ENCODE assay signal across 9 cellular contexts in the genomic region with DNA sequence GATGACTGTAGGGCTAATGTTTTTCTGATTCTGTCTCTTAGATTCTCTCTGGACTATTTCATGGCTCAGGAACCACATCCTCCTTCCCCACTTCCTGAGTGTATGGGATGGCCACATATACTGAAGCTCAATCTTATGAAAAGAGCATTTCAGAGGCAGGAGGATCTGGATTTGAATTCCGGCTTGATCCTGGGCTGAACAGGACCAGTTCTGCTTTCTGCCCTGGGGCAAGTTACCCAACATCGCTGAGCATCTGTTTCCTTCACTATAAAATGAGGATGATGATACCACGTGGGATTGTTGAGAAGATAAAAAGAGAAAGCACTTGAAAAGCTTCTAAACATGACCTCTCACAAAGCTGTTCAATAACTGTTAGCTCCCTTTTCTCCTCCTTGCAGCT.
DNase-seq lines count a peak whose midpoint lies in the region; ATAC-seq and TF ChIP-seq lines count a peak whose summit lies in the region.
"Had no signal": no experiment of that assay in that cellular context is flagged by ENCODE, and none has a peak within 500 bp of the region (broad histone marks: within the 10 kb centered on the region; RNA-seq: fewer than 3 reads in every experiment).

No MANE protein-coding gene starts in this region.

- no peaks in the 10 kb centered on the region for H4K20me1 ChIP-seq in BLaER1

- 57% methylated on average over 3 of the region's 3 CpGs for WGBS in right lobe of liver (ENCODE audit: insufficient coverage, low coverage, low lambda C conversion rate, missing lambda C conversion rate)

- peaks cover 90% of the 10 kb centered on the region for H3K4me1 ChIP-seq in BLaER1
- H3K4me1 ChIP-seq in right lobe of liver = no peaks in the 10 kb centered on the region
- H3K4me1 ChIP-seq in BE2C = no peaks in the 10 kb centered on the region

- ATAC-seq in WTC11 = no peak
- peak; percentile 35 to 55 (median 42) for ATAC-seq in right lobe of liver

- intact Hi-C loops in right lobe of liver (cut with DNase I) = loop anchor here in 1 of 2 donors (10.0 kb wide), 1 partner anchor 156 kb away; no protein-coding TSS in a partner anchor

- no peaks in the 10 kb centered on the region for H3K36me3 ChIP-seq in BLaER1
- H3K36me3 ChIP-seq in right lobe of liver = no peaks in the 10 kb centered on the region
- no peaks in the 10 kb centered on the region for H3K36me3 ChIP-seq in BE2C
- H3K36me3 ChIP-seq: colonic mucosa had no signal

- H3K27ac Mint-ChIP-seq in HFFc6 (peak overlapping the region; percentile 74), WTC11 (peak overlapping the region; percentile 66; the same call in 1 of the 2 replicates)

- no peak for TF ChIP-seq CTCF in HFFc6 (IDR thresholded peaks at IDR 0.05)
- no peak for TF ChIP-seq CTCF in WTC11 (IDR thresholded peaks at IDR 0.05)
- no peak for TF ChIP-seq CTCF in right lobe of liver (IDR thresholded peaks at IDR 0.05)
- no peak for TF ChIP-seq CTCF in BE2C (IDR thresholded peaks at IDR 0.05; ENCODE audit: low read depth, low read length)

- H3K36me3 Mint-ChIP-seq in HFFc6 (ENCODE audit: low read depth) = no peaks in the 10 kb centered on the region
- H3K36me3 Mint-ChIP-seq in WTC11 = no peaks in the 10 kb centered on the region

- POLR2A ChIA-PET in WTC11 (lab: Charles Lee) = no interaction called here

- peak overlapping the region; percentile 74 for H3K4me2 ChIP-seq in BLaER1

- H3K4me3 ChIP-seq in BLaER1 = 0 out of 2 replicates have a peak overlapping the region, but pooled peaks have one; percentile 9
- H3K4me3 ChIP-seq in right lobe of liver = no peak overlapping the region
- no peak overlapping the region for H3K4me3 ChIP-seq in BE2C (ENCODE audit: low read depth, low read length)
- H3K4me3 ChIP-seq: colonic mucosa had no signal

- H3K4me1 Mint-ChIP-seq in HFFc6 (ENCODE audit: low read depth) = peaks cover 30% of the 10 kb centered on the region
- H3K4me1 Mint-ChIP-seq in WTC11 = peaks cover 12% of the 10 kb centered on the region

- peak overlapping the region; percentile 54; the same call in 1 of the 2 replicates for H3K9ac ChIP-seq in BLaER1

- H3K9me3 ChIP-seq in BLaER1 (no peaks in the 10 kb centered on the region), right lobe of liver (no peaks in the 10 kb centered on the region), BE2C (no peaks in the 10 kb centered on the region)
- H3K9me3 ChIP-seq: colonic mucosa had no signal

- H3K27me3 ChIP-seq in BLaER1 = no peaks in the 10 kb centered on the region
- H3K27me3 ChIP-seq in right lobe of liver = no peaks in the 10 kb centered on the region
- H3K27me3 ChIP-seq in BE2C = peaks cover 3% of the 10 kb centered on the region; the same call in 1 of the 2 replicates
- H3K27me3 ChIP-seq: colonic mucosa had no signal

- H3K27me3 Mint-ChIP-seq in HFFc6 (ENCODE audit: insufficient read depth) (peaks cover 6% of the 10 kb centered on the region; the same call in 1 of the 2 replicates), WTC11 (ENCODE audit: low read depth) (no peaks in the 10 kb centered on the region)

- TF ChIP-seq POLR2A in right lobe of liver (IDR thresholded peaks at IDR 0.05) = no peak

- H3K27ac ChIP-seq in BLaER1 (peak overlapping the region; percentile 86), right lobe of liver (no peak overlapping the region)
- H3K27ac ChIP-seq: colonic mucosa had no signal

- CTCF ChIA-PET in WTC11 (lab: Charles Lee) = interaction anchor here (0.8 to 4.2 kb wide), 9 partner anchors 9 to 309 kb away, joined by 3 to 17 read pairs (median 5); partner anchors contain the start of gene TNFAIP3

- DNase-seq in HFFc6 (no peak), WTC11 (ENCODE audit: low spot score) (no peak), right lobe of liver (no peak), BE2C (no peak), DMS153 (lab: John Stamatoyannopoulos, UW) (no peak), AG08395 (ENCODE audit: low spot score) (no peak), activated gamma-delta T cell treated with Interleukin-2 at 50 U/mL for 16 hours (no peak)
- DNase-seq: colonic mucosa had no signal

- H3K9me3 Mint-ChIP-seq in HFFc6 (no peaks in the 10 kb centered on the region), WTC11 (no peaks in the 10 kb centered on the region)

- H3K4me3 Mint-ChIP-seq in HFFc6 = no peak overlapping the region
- H3K4me3 Mint-ChIP-seq in WTC11 = no peak overlapping the region

TF ChIP-seq in WTC11, 78 proteins besides CTCF, POLR2A, EP300 and RAD21:
- TF ChIP-seq ZNF121 (CRISPR knock-in tag; IDR thresholded peaks at IDR 0.05) (no peak), TP53 (CRISPR knock-in tag; IDR thresholded peaks at IDR 0.05) (no peak), CREM (CRISPR knock-in tag; IDR thresholded peaks at IDR 0.05) (no peak), ZNF512 (CRISPR knock-in tag; IDR thresholded peaks at IDR 0.05; ENCODE audit: borderline replicate concordance) (no peak), ZNF317 (CRISPR knock-in tag; IDR thresholded peaks at IDR 0.05; ENCODE audit: borderline replicate concordance, low read depth) (no peak), TEAD4 (CRISPR knock-in tag; IDR thresholded peaks at IDR 0.05) (no peak), SP1 (CRISPR knock-in tag; conservative IDR thresholded peaks at IDR 0.05) (no peak), USF2 (CRISPR knock-in tag; IDR thresholded peaks at IDR 0.05) (no peak), FOXK1 (CRISPR knock-in tag; IDR thresholded peaks at IDR 0.05) (no peak)
- TF ChIP-seq, protein P1, sequence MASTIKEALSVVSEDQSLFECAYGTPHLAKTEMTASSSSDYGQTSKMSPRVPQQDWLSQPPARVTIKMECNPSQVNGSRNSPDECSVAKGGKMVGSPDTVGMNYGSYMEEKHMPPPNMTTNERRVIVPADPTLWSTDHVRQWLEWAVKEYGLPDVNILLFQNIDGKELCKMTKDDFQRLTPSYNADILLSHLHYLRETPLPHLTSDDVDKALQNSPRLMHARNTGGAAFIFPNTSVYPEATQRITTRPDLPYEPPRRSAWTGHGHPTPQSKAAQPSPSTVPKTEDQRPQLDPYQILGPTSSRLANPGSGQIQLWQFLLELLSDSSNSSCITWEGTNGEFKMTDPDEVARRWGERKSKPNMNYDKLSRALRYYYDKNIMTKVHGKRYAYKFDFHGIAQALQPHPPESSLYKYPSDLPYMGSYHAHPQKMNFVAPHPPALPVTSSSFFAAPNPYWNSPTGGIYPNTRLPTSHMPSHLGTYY (CRISPR knock-in tag; IDR thresholded peaks at IDR 0.05) = no peak
